ENCODE assay signal across 9 cellular contexts in the genomic region with DNA sequence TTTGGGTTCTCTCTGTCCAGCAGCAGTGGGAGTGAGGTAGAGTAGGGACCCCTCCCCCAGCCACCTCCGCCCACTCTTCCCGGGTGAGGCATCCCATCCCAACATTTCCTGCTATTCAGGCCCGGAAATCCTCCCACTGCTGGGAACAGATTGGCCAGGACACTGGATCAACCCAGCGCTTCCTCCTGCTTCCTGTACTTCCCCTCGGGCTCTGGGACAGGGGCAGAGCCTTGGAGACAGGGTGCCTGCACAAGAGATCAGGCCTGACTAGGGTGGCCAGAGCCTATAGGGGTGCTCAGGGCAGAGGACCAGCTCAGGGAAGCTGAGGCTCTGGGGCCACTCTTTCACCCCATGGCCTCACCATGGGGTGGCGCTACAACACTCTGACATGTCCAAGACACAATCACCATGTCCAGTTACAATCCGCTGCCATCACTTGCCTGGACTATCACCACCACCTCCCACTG. TPM values are rescaled to one million over a fixed set of nuclear protein-coding genes. Genes with fewer than 3 reads are reported as not detected.
DNase-seq lines count a peak whose midpoint lies in the region; ATAC-seq, FAIRE-seq and TF ChIP-seq lines count a peak whose summit lies in the region.
"Had no signal": no experiment of that assay in that cellular context is flagged by ENCODE, and none has a peak within 500 bp of the region (broad histone marks: within the 10 kb centered on the region; RNA-seq: fewer than 3 reads in every experiment).

No MANE protein-coding gene starts in this region.

- intact Hi-C loops in CD4-positive, alpha-beta T cell (cut with DNase I, micrococcal nuclease): no loop called here
- intact Hi-C loops in IMR-90 (cut with micrococcal nuclease) (no loop called here), transverse colon (cut with DNase I; ENCODE audit: low total_unique reads) (no loop called here)

- H3K79me1 ChIP-seq in IMR-90 (ENCODE audit: low read depth in 1 of 2, low read length in 2 of 2): no peaks in the 10 kb centered on the region

- H3K4me1 ChIP-seq in IMR-90 (ENCODE audit: control insufficient read depth, insufficient read depth, low read length): peaks cover 2% of the 10 kb centered on the region; the same call in 1 of the 2 replicates
- no peaks in the 10 kb centered on the region for H3K4me1 ChIP-seq in keratinocyte (ENCODE audit: control insufficient read depth, extremely low read depth, insufficient read depth, low read length)
- H3K4me1 ChIP-seq in transverse colon: peaks cover 0 to 14% (median 0%) of the 10 kb centered on the region in 4 donors

- H2AFZ ChIP-seq in IMR-90 (replicated peaks; ENCODE audit: low read length, poor library complexity) (peak overlapping the region; percentile 3), keratinocyte (ENCODE audit: control insufficient read depth, low read length) (no peak overlapping the region)

- H4K20me1 ChIP-seq in IMR-90 (ENCODE audit: insufficient read depth, low read length) (no peaks in the 10 kb centered on the region), keratinocyte (ENCODE audit: control insufficient read depth, extremely low read depth, insufficient read depth, low read length) (no peaks in the 10 kb centered on the region)

- no TSS peak for BruUV-seq in IMR-90 (replicated peaks; lab: Mats Ljungman, UMichigan)

- H3K27ac Mint-ChIP-seq in CD4-positive, alpha-beta T cell: peak overlapping the region; percentile 22
- peak overlapping the region; percentile 78 to 79 for H3K27ac Mint-ChIP-seq in activated naive CD4-positive, alpha-beta T cell treated with anti-CD3 and anti-CD28 coated beads, Interleukin-2, amount 50 U/mL, for 72 hours

- no peak for ATAC-seq in CD4-positive, alpha-beta T cell (ENCODE audit: poor library complexity)
- ATAC-seq in IMR-90 (ENCODE audit: low read depth) (no peak), HG02588 (IDR thresholded peaks at IDR 0.05; ENCODE audit: unreplicated experiment) (no peak)
- ATAC-seq in activated naive CD4-positive, alpha-beta T cell treated with anti-CD3 and anti-CD28 coated beads, Interleukin-2, amount 50 U/mL, for 72 hours: peak; percentile 56 to 58

- 0 out of 2 replicates have a peak, but pooled peaks have one; percentile 10 for TF ChIP-seq RAD21 in IMR-90 (IDR thresholded peaks at IDR 0.05; ENCODE audit: low read length)

- H2BK20ac ChIP-seq in IMR-90 (ENCODE audit: low read depth, low read length): no peak overlapping the region

- H3K56ac ChIP-seq in IMR-90 (ENCODE audit: extremely low read depth, insufficient read depth, low read length): no peak overlapping the region

- no peak overlapping the region for H4K91ac ChIP-seq in IMR-90 (ENCODE audit: insufficient read depth, low read depth, low read length)

- TF ChIP-seq POLR2A in IMR-90 (IDR thresholded peaks at IDR 0.05; ENCODE audit: low read depth, low read length) (no peak), transverse colon (IDR thresholded peaks at IDR 0.05) (no peak)

- TF ChIP-seq EP300 in transverse colon (IDR thresholded peaks at IDR 0.05; ENCODE audit: low read depth): peak; percentile 75

- H3K4me3 Mint-ChIP-seq in CD4-positive, alpha-beta T cell: no peak overlapping the region

- H3K9me3 Mint-ChIP-seq in CD4-positive, alpha-beta T cell: no peaks in the 10 kb centered on the region
- no peaks in the 10 kb centered on the region for H3K9me3 Mint-ChIP-seq in activated naive CD4-positive, alpha-beta T cell treated with anti-CD3 and anti-CD28 coated beads, Interleukin-2, amount 50 U/mL, for 72 hours

- peaks cover 79% of the 10 kb centered on the region for H3K36me3 Mint-ChIP-seq in CD4-positive, alpha-beta T cell (ENCODE audit: low read depth)
- H3K36me3 Mint-ChIP-seq in activated naive CD4-positive, alpha-beta T cell treated with anti-CD3 and anti-CD28 coated beads, Interleukin-2, amount 50 U/mL, for 72 hours: peaks cover 0 to 33% of the 10 kb centered on the region in 2 donors

- no peak overlapping the region for H3K14ac ChIP-seq in IMR-90 (replicated peaks; ENCODE audit: low read depth, low read length)

- no peak overlapping the region for H2BK5ac ChIP-seq in IMR-90 (ENCODE audit: low read depth, low read length, poor library complexity, severe bottlenecking)

- H4K5ac ChIP-seq in IMR-90 (ENCODE audit: low read depth, low read length): no peak overlapping the region

- H2AK9ac ChIP-seq in IMR-90 (replicated peaks; ENCODE audit: low read depth, low read length, poor library complexity): no peak overlapping the region

- no peak overlapping the region for H3K27ac ChIP-seq in CD4-positive, alpha-beta T cell (ENCODE audit: low read depth, low read length)
- H3K27ac ChIP-seq in IMR-90 (ENCODE audit: insufficient read depth, low read length) (no peak overlapping the region), keratinocyte (ENCODE audit: control insufficient read depth, insufficient read depth, low read length) (no peak overlapping the region), transverse colon (peak overlapping the region in 2 of 4 donors; percentile 41 to 48)

- H4K8ac ChIP-seq in IMR-90 (ENCODE audit: low read depth in 2 of 2, low read length in 2 of 2): no peak overlapping the region

- H2BK15ac ChIP-seq in IMR-90 (ENCODE audit: low read depth, low read length): no peak overlapping the region

- no peak overlapping the region for H3K23ac ChIP-seq in IMR-90 (ENCODE audit: low read depth, low read length)

- FAIRE-seq in keratinocyte (lab: Jason Lieb, UNC): no peak
- FAIRE-seq: endometrium had no signal

- peaks cover 63% of the 10 kb centered on the region for H3K4me1 Mint-ChIP-seq in CD4-positive, alpha-beta T cell (ENCODE audit: low read depth)

- H3K9ac ChIP-seq in IMR-90 (ENCODE audit: low read depth, low read length) (no peak overlapping the region), keratinocyte (ENCODE audit: control insufficient read depth, extremely low read depth, insufficient read depth, low read length) (no peak overlapping the region)

- H3K18ac ChIP-seq in IMR-90 (ENCODE audit: low read depth, low read length): no peak overlapping the region

- no peaks in the 10 kb centered on the region for H3K27me3 ChIP-seq in CD4-positive, alpha-beta T cell (ENCODE audit: control insufficient read depth, insufficient read depth, low read length)
- H3K27me3 ChIP-seq in IMR-90 (ENCODE audit: control insufficient read depth, insufficient read depth, low read length): peaks cover 28% of the 10 kb centered on the region
- H3K27me3 ChIP-seq in keratinocyte (ENCODE audit: control insufficient read depth, extremely low read depth, insufficient read depth, low read length): peaks cover 3% of the 10 kb centered on the region
- no peaks in the 10 kb centered on the region for H3K27me3 ChIP-seq in transverse colon

- CTCF ChIA-PET in CD4-positive, alpha-beta T cell (lab: Charles Lee): interaction anchor here (0.6 to 3.6 kb wide), 7 partner anchors 19 to 158 kb away, joined by 3 to 19 read pairs (median 6); a partner anchor contains a TSS
- CTCF ChIA-PET in IMR-90 (lab: Yijun Ruan, JAX): interaction anchor here (1.0 kb wide), 1 partner anchor 21 kb away, joined by 4 read pairs; no protein-coding TSS in a partner anchor

- H3K4me2 ChIP-seq in IMR-90 (ENCODE audit: low read depth, low read length) (no peak overlapping the region), keratinocyte (ENCODE audit: control insufficient read depth, extremely low read depth, insufficient read depth, low read depth, low read length) (no peak overlapping the region)

- H3K9me1 ChIP-seq in IMR-90 (ENCODE audit: insufficient read depth, low read length): no peaks in the 10 kb centered on the region
- H3K9me1 ChIP-seq in keratinocyte (ENCODE audit: control insufficient read depth, extremely low read depth, insufficient read depth, low read length): no peaks in the 10 kb centered on the region

- 70% methylated on average over 3 of the region's 7 CpGs; no CpG with 5 or more reads in 1 of the 2 experiments for WGBS in IMR-90 (ENCODE audit: extremely low coverage in 2 of 2, insufficient read length in 1 of 2), 2 experiments
- 43 to 48% methylated on average over 1 to 7 of the region's 7 CpGs for WGBS in transverse colon (ENCODE audit: low coverage in 1 of 2), 2 donors

- no peak for TF ChIP-seq CTCF in CD4-positive, alpha-beta T cell (IDR thresholded peaks at IDR 0.05)
- TF ChIP-seq CTCF in IMR-90 (conservative IDR thresholded peaks at IDR 0.05; ENCODE audit: low read depth, low read length) (0 out of 2 replicates have a peak, but pooled peaks have one; percentile 24), keratinocyte (optimal IDR thresholded peaks at IDR 0.05 in 1 of 3, IDR thresholded peaks at IDR 0.05 in 1 of 3, conservative IDR thresholded peaks at IDR 0.05 in 1 of 3; ENCODE audit: extremely low read depth in 1 of 3, insufficient read depth in 2 of 3, low read length in 3 of 3) (peak in 2 of 3 experiments; percentile 33 to 55), transverse colon (IDR thresholded peaks at IDR 0.05) (peak; percentile 22 to 49 (median 31))

- H3K79me2 ChIP-seq in keratinocyte (ENCODE audit: control insufficient read depth, insufficient read depth, low read length): no peaks in the 10 kb centered on the region

- no peaks in the 10 kb centered on the region for H3K27me3 Mint-ChIP-seq in CD4-positive, alpha-beta T cell

- no peak overlapping the region for H3K4me3 ChIP-seq in IMR-90 (ENCODE audit: insufficient read depth, low read depth, low read length)
- H3K4me3 ChIP-seq in keratinocyte (ENCODE audit: control insufficient read depth in 2 of 3, extremely low read depth in 1 of 3, insufficient read depth in 2 of 3, low read depth in 1 of 3, low read length in 3 of 3): no peak overlapping the region
- H3K4me3 ChIP-seq in transverse colon: no peak overlapping the region

- DNase-seq in CD4-positive, alpha-beta T cell: no peak
- DNase-seq in IMR-90: no peak
- no peak for DNase-seq in activated naive CD4-positive, alpha-beta T cell treated with anti-CD3 and anti-CD28 coated beads, Interleukin-2, amount 50 U/mL, for 72 hours (ENCODE audit: low spot score in 2 of 2)
- DNase-seq in keratinocyte (ENCODE audit: low read depth, low spot score): no peak
- peak; percentile 66 for DNase-seq in transverse colon
- no peak for DNase-seq in COR-L47 (lab: John Stamatoyannopoulos, UW)
- DNase-seq in NCI-H1417 (lab: John Stamatoyannopoulos, UW): no peak

- in situ Hi-C loops in IMR-90 (cut with MboI; ENCODE audit: low sequenced_read_pairs): no loop called here
- in situ Hi-C loops in transverse colon (cut with MboI; ENCODE audit: low pct_ligation_motif_present in 1 of 4, low pct_unique_long_range_greater_than_20kb in 1 of 4, low sequenced_read_pairs in 3 of 4): no loop called here

- H3K4ac ChIP-seq in IMR-90 (ENCODE audit: low read depth, low read length): no peak overlapping the region

- dilution Hi-C loops in IMR-90 (cut with HindIII; ENCODE audit: low sequenced_read_pairs, unreplicated experiment): no loop called here
- dilution Hi-C loops in keratinocyte (cut with MboI; ENCODE audit: extremely low pct_ligation_motif_present, low sequenced_read_pairs): no loop called here

- no peaks in the 10 kb centered on the region for H3K9me3 ChIP-seq in CD4-positive, alpha-beta T cell (ENCODE audit: control insufficient read depth, low read length)
- H3K9me3 ChIP-seq in IMR-90 (ENCODE audit: control insufficient read depth, insufficient read depth, low read length) (no peaks in the 10 kb centered on the region), keratinocyte (ENCODE audit: control insufficient read depth, low read depth, low read length) (no peaks in the 10 kb centered on the region), transverse colon (no peaks in the 10 kb centered on the region)

- H2BK120ac ChIP-seq in IMR-90 (ENCODE audit: low read depth, low read length): no peak overlapping the region

- H3K36me3 ChIP-seq in IMR-90 (ENCODE audit: control insufficient read depth, insufficient read depth, low read length) (no peaks in the 10 kb centered on the region), keratinocyte (ENCODE audit: control insufficient read depth in 2 of 2, extremely low read depth in 1 of 2, insufficient read depth in 2 of 2, low read length in 2 of 2) (no peaks in the 10 kb centered on the region), transverse colon (no peaks in the 10 kb centered on the region)

- H2AK5ac ChIP-seq in IMR-90 (ENCODE audit: low read depth, low read length): no peak overlapping the region

- POLR2A ChIA-PET in CD4-positive, alpha-beta T cell (lab: Charles Lee): interaction anchor here (1.0 to 1.1 kb wide), 4 partner anchors 9 to 21 kb away, joined by 3 to 7 read pairs (median 4); a partner anchor contains a TSS
- POLR2A ChIA-PET in IMR-90 (lab: Charles Lee; ENCODE audit: unreplicated experiment): no interaction called here

RNA-seq across cellular contexts. Expression of a gene that starts 14.5 kb away (rescaled TPM):
- total RNA-seq in CD4-positive, alpha-beta T cell: 10 to 100 TPM; 10.9 to 11.8 TPM
- total RNA-seq in IMR-90 (2012; rRNA removed) (under 0.01 and 0.28 TPM in 2 replicates), transverse colon (10 to 100 TPM in 1 of 4 donors, 1 to 10 TPM in 3; 2.6 to 10.1 (median 3.9) TPM)
- polyA plus RNA-seq in IMR-90 (2012; rRNA removed) (0.22 and 0.24 TPM in 2 replicates), keratinocyte (0.12 to 0.21 TPM in 2 of 3 replicates, not detected in the other)
- polyA plus RNA-seq in IMR-90 (2012; cell fraction: cytosol; rRNA removed): 0.06 and 0.38 TPM in 2 replicates
- 0.05 and 0.29 TPM in 2 replicates for polyA plus RNA-seq in IMR-90 (2012; cell fraction: nucleus; rRNA removed; ENCODE audit: low replicate concordance)
- 10 to 100 TPM; 39.3 to 39.5 TPM for total RNA-seq in activated naive CD4-positive, alpha-beta T cell treated with anti-CD3 and anti-CD28 coated beads, Interleukin-2, amount 50 U/mL, for 72 hours
- not detected for polyA plus RNA-seq in keratinocyte (2011; ENCODE audit: low read depth)
- 0.07 and 0.13 TPM in 2 replicates for polyA plus RNA-seq in keratinocyte (2011; cell fraction: cytosol; rRNA removed)
- 0.06 and 0.27 TPM in 2 replicates for polyA plus RNA-seq in keratinocyte (2011; cell fraction: nucleus; rRNA removed)
- 0.13 and 0.18 TPM in 2 replicates for polyA plus RNA-seq in keratinocyte (2012; ENCODE audit: low replicate concordance)
- 0.16 TPM in 1 of 3 replicates, not detected in the others for polyA minus RNA-seq in keratinocyte
- not detected for polyA minus RNA-seq in keratinocyte (2011; cell fraction: cytosol; rRNA and poly(A)+ RNA removed)
- polyA minus RNA-seq in keratinocyte (2011; cell fraction: nucleus; rRNA and poly(A)+ RNA removed): not detected in 2 replicates

RNA-seq across cellular contexts. Expression of a gene that starts 21.9 kb away (rescaled TPM):
- 100 to 1,000 TPM; 117 to 121 TPM for total RNA-seq in CD4-positive, alpha-beta T cell
- total RNA-seq in IMR-90 (2012; rRNA removed) (28.9 and 30.3 TPM in 2 replicates), transverse colon (10 to 100 TPM; 32.6 to 78.9 (median 49.3) TPM)
- polyA plus RNA-seq in IMR-90 (2012; rRNA removed) (49.9 and 52.1 TPM in 2 replicates), keratinocyte (39.0 to 100.0 TPM (median 47.8 TPM) in 3 replicates)
- polyA plus RNA-seq in IMR-90 (2012; cell fraction: cytosol; rRNA removed): 34.4 and 54.3 TPM in 2 replicates
- 140 and 177 TPM in 2 replicates for polyA plus RNA-seq in IMR-90 (2012; cell fraction: nucleus; rRNA removed; ENCODE audit: low replicate concordance)
- 10 to 100 TPM; 74.8 to 89.3 TPM for total RNA-seq in activated naive CD4-positive, alpha-beta T cell treated with anti-CD3 and anti-CD28 coated beads, Interleukin-2, amount 50 U/mL, for 72 hours
- polyA plus RNA-seq in keratinocyte (2011; ENCODE audit: low read depth): 35.0 TPM
- polyA plus RNA-seq in keratinocyte (2011; cell fraction: cytosol; rRNA removed): 41.3 and 43.3 TPM in 2 replicates
- 66.7 and 69.1 TPM in 2 replicates for polyA plus RNA-seq in keratinocyte (2011; cell fraction: nucleus; rRNA removed)
- 49.0 and 57.9 TPM in 2 replicates for polyA plus RNA-seq in keratinocyte (2012; ENCODE audit: low replicate concordance)
- 65.3 to 79.5 TPM (median 73.0 TPM) in 3 replicates for polyA minus RNA-seq in keratinocyte
- 65.2 TPM for polyA minus RNA-seq in keratinocyte (2011; cell fraction: cytosol; rRNA and poly(A)+ RNA removed)
- polyA minus RNA-seq in keratinocyte (2011; cell fraction: nucleus; rRNA and poly(A)+ RNA removed): 33.9 and 50.0 TPM in 2 replicates

RNA-seq across cellular contexts. Expression of a gene that starts 28.9 kb away (rescaled TPM):
- total RNA-seq in CD4-positive, alpha-beta T cell: 1 to 10 TPM; 7.6 to 8.2 TPM
- total RNA-seq in IMR-90 (2012; rRNA removed): 0.90 and 1.1 TPM in 2 replicates
- 12.5 and 12.9 TPM in 2 replicates for polyA plus RNA-seq in IMR-90 (2012; rRNA removed)
- polyA plus RNA-seq in IMR-90 (2012; cell fraction: cytosol; rRNA removed): 10.1 and 16.2 TPM in 2 replicates
- 10.8 and 25.9 TPM in 2 replicates for polyA plus RNA-seq in IMR-90 (2012; cell fraction: nucleus; rRNA removed; ENCODE audit: low replicate concordance)
- 10 to 100 TPM; 10.9 to 17.1 TPM for total RNA-seq in activated naive CD4-positive, alpha-beta T cell treated with anti-CD3 and anti-CD28 coated beads, Interleukin-2, amount 50 U/mL, for 72 hours
- polyA plus RNA-seq in keratinocyte: 2.3 to 5.9 TPM (median 4.1 TPM) in 3 replicates
- 4.1 TPM for polyA plus RNA-seq in keratinocyte (2011; ENCODE audit: low read depth)
- polyA plus RNA-seq in keratinocyte (2011; cell fraction: cytosol; rRNA removed): 3.7 and 6.1 TPM in 2 replicates
- polyA plus RNA-seq in keratinocyte (2011; cell fraction: nucleus; rRNA removed): 9.9 and 12.0 TPM in 2 replicates
- polyA plus RNA-seq in keratinocyte (2012; ENCODE audit: low replicate concordance): 7.8 and 8.8 TPM in 2 replicates
- polyA minus RNA-seq in keratinocyte: 1.7 to 7.1 TPM (median 2.6 TPM) in 3 replicates
- polyA minus RNA-seq in keratinocyte (2011; cell fraction: cytosol; rRNA and poly(A)+ RNA removed): 9.2 TPM
- 2.8 and 5.9 TPM in 2 replicates for polyA minus RNA-seq in keratinocyte (2011; cell fraction: nucleus; rRNA and poly(A)+ RNA removed)
- total RNA-seq in transverse colon: 100 to 1,000 TPM in 1 of 4 donors, 10 to 100 TPM in 3; 31.4 to 126 (median 48.1) TPM

RNA-seq across cellular contexts. Expression of a gene that starts 38.7 kb away (rescaled TPM):
- total RNA-seq in CD4-positive, alpha-beta T cell: 10 to 100 TPM; 58.0 to 66.6 TPM
- total RNA-seq in IMR-90 (2012; rRNA removed) (43.9 and 45.5 TPM in 2 replicates), transverse colon (100 to 1,000 TPM in 1 of 4 donors, 10 to 100 TPM in 3; 31.4 to 144 (median 74.8) TPM)
- polyA plus RNA-seq in IMR-90 (2012; rRNA removed) (71.5 and 75.7 TPM in 2 replicates), keratinocyte (38.2 to 65.0 TPM (median 56.3 TPM) in 3 replicates)
- polyA plus RNA-seq in IMR-90 (2012; cell fraction: cytosol; rRNA removed): 39.9 and 56.3 TPM in 2 replicates
- 94.7 and 201 TPM in 2 replicates for polyA plus RNA-seq in IMR-90 (2012; cell fraction: nucleus; rRNA removed; ENCODE audit: low replicate concordance)
- 10 to 100 TPM; 64.8 to 73.8 TPM for total RNA-seq in activated naive CD4-positive, alpha-beta T cell treated with anti-CD3 and anti-CD28 coated beads, Interleukin-2, amount 50 U/mL, for 72 hours
- 19.2 TPM for polyA plus RNA-seq in keratinocyte (2011; ENCODE audit: low read depth)
- polyA plus RNA-seq in keratinocyte (2011; cell fraction: cytosol; rRNA removed): 42.2 and 62.6 TPM in 2 replicates
- 83.1 and 97.6 TPM in 2 replicates for polyA plus RNA-seq in keratinocyte (2011; cell fraction: nucleus; rRNA removed)
- polyA plus RNA-seq in keratinocyte (2012; ENCODE audit: low replicate concordance): 23.7 and 67.7 TPM in 2 replicates
- polyA minus RNA-seq in keratinocyte: 45.2 to 134 TPM (median 50.4 TPM) in 3 replicates
- polyA minus RNA-seq in keratinocyte (2011; cell fraction: cytosol; rRNA and poly(A)+ RNA removed): 85.6 TPM
- polyA minus RNA-seq in keratinocyte (2011; cell fraction: nucleus; rRNA and poly(A)+ RNA removed): 38.2 and 44.2 TPM in 2 replicates

RNA-seq across cellular contexts. Expression of a gene that starts 48.1 kb away (rescaled TPM):
- 1 to 10 TPM; 1.6 to 2.1 TPM for total RNA-seq in CD4-positive, alpha-beta T cell
- not detected in 2 replicates for total RNA-seq in IMR-90 (2012; rRNA removed)
- polyA plus RNA-seq in IMR-90 (2012; rRNA removed): 0.02 and 0.03 TPM in 2 replicates
- polyA plus RNA-seq in IMR-90 (2012; cell fraction: cytosol; rRNA removed): 0.03 TPM in 1 of 2 replicates, not detected in the other
- 0.08 and 0.11 TPM in 2 replicates for polyA plus RNA-seq in IMR-90 (2012; cell fraction: nucleus; rRNA removed; ENCODE audit: low replicate concordance)
- under 1 TPM; 0.62 to 0.73 TPM for total RNA-seq in activated naive CD4-positive, alpha-beta T cell treated with anti-CD3 and anti-CD28 coated beads, Interleukin-2, amount 50 U/mL, for 72 hours
- 0.03 to 0.05 TPM in 2 of 3 replicates, not detected in the other for polyA plus RNA-seq in keratinocyte
- not detected for polyA plus RNA-seq in keratinocyte (2011; ENCODE audit: low read depth)
- 0.01 TPM in 1 of 2 replicates, not detected in the other for polyA plus RNA-seq in keratinocyte (2011; cell fraction: cytosol; rRNA removed)
- 0.08 TPM in 1 of 2 replicates, not detected in the other for polyA plus RNA-seq in keratinocyte (2011; cell fraction: nucleus; rRNA removed)
- polyA plus RNA-seq in keratinocyte (2012; ENCODE audit: low replicate concordance): not detected in 2 replicates
- polyA minus RNA-seq in keratinocyte: 0.10 TPM in 1 of 3 replicates, not detected in the others
- polyA minus RNA-seq in keratinocyte (2011; cell fraction: cytosol; rRNA and poly(A)+ RNA removed): not detected
- polyA minus RNA-seq in keratinocyte (2011; cell fraction: nucleus; rRNA and poly(A)+ RNA removed): not detected in 2 replicates
- total RNA-seq in transverse colon: not detected

Comparison
In these comparisons a context has a peak if more than half of its experiments do, and no peak if none do; other contexts are left out.
1. ATAC-seq: peak in activated naive CD4-positive, alpha-beta T cell treated with anti-CD3 and anti-CD28 coated beads, Interleukin-2, amount 50 U/mL, for 72 hours (2 of 2); none in CD4-positive, alpha-beta T cell (single experiment), IMR-90 (single experiment) and HG02588 (single experiment).